1 cellular context compared by ENCODE assay signal in the genomic region with DNA sequence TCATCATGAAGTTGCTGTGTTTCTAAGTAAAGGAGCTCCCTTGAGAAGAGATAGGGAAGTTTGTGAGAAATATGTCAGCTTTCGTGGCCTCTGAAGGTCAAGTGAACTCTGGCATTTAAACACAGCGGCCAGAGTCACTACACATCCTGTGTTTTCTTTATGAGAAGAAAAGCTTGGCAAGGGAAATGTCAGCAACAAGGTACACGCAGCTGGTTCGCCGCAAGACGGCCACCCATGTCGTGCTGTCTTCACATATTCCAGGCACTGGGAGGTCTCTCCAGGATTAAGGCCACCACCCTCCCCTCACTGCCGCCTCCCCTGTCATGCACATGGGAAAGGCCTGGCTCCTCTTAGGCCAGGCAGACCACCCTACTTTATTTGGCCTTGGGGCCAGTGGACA.
TF ChIP-seq lines count a peak whose summit lies in the region.

No MANE protein-coding gene starts in this region.

TF ChIP-seq in H1, 55 proteins besides CTCF, POLR2A, EP300 and RAD21:
- TF ChIP-seq BACH1 (IDR thresholded peaks at IDR 0.05; ENCODE audit: low read length) (no peak), EGR1 (IDR thresholded peaks at IDR 0.05; ENCODE audit: borderline replicate concordance, low read depth, low read length) (no peak), SIRT6 (IDR thresholded peaks at IDR 0.05; ENCODE audit: low read length) (no peak), SAP30 (IDR thresholded peaks at IDR 0.05; ENCODE audit: insufficient read depth, insufficient replicate concordance, low read length) (no peak), ZNF274 (IDR thresholded peaks at IDR 0.05; ENCODE audit: borderline replicate concordance, extremely low read depth, low read length) (no peak), BCL11A (IDR thresholded peaks at IDR 0.05; ENCODE audit: low read depth in 2 of 2, low read length in 2 of 2) (no peak), CBX5 (IDR thresholded peaks at IDR 0.05; ENCODE audit: low read depth, low read length) (no peak), NRF1 (IDR thresholded peaks at IDR 0.05; ENCODE audit: low read depth, low read length) (no peak), FOSL1 (IDR thresholded peaks at IDR 0.05; ENCODE audit: insufficient read depth, low read depth, low read length) (no peak), CBX8 (IDR thresholded peaks at IDR 0.05; ENCODE audit: borderline replicate concordance, low read depth, low read length) (no peak), CREB1 (IDR thresholded peaks at IDR 0.05) (no peak), SP4 (IDR thresholded peaks at IDR 0.05; ENCODE audit: low read length) (no peak), CTBP2 (IDR thresholded peaks at IDR 0.05; ENCODE audit: borderline replicate concordance, insufficient read depth, insufficient read length, low read length) (no peak), TBP (IDR thresholded peaks at IDR 0.05; ENCODE audit: low read depth, low read length) (no peak), GTF2F1 (IDR thresholded peaks at IDR 0.05; ENCODE audit: borderline replicate concordance, low read depth, low read length) (no peak), CHD1 (IDR thresholded peaks at IDR 0.05; ENCODE audit: low read depth, low read length) (no peak), HDAC6 (IDR thresholded peaks at IDR 0.05; ENCODE audit: low read depth, low read length) (no peak)
- TF ChIP-seq, protein P1, sequence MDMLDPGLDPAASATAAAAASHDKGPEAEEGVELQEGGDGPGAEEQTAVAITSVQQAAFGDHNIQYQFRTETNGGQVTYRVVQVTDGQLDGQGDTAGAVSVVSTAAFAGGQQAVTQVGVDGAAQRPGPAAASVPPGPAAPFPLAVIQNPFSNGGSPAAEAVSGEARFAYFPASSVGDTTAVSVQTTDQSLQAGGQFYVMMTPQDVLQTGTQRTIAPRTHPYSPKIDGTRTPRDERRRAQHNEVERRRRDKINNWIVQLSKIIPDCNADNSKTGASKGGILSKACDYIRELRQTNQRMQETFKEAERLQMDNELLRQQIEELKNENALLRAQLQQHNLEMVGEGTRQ (IDR thresholded peaks at IDR 0.05; ENCODE audit: low read length) = no peak
